ENCODE assay signal across 8 cellular contexts in genomic region chr6:89818977-89819335, GRCh38. TPM values are rescaled to one million over a fixed set of nuclear protein-coding genes. Genes with fewer than 3 reads are reported as not detected.
DNase-seq lines count a peak whose midpoint lies in the region; ATAC-seq, FAIRE-seq and TF ChIP-seq lines count a peak whose summit lies in the region.

No MANE protein-coding gene starts in this region.

- H4K20me1 ChIP-seq in endothelial cell of umbilical vein (replicated peaks; ENCODE audit: control insufficient read depth, extremely low read depth, insufficient read depth, low read length): no peaks in the 10 kb centered on the region

- H2AFZ ChIP-seq in endothelial cell of umbilical vein (ENCODE audit: low read depth, low read length): peak overlapping the region; percentile 86

- peaks cover 34% of the 10 kb centered on the region for H3K4me1 ChIP-seq in CD4-positive, alpha-beta memory T cell (ENCODE audit: insufficient read depth, low read length)
- peaks cover 13% of the 10 kb centered on the region for H3K4me1 ChIP-seq in endothelial cell of umbilical vein (ENCODE audit: control insufficient read depth, extremely low read depth, insufficient read depth, low read length)
- H3K4me1 ChIP-seq in vagina: peaks cover 26% of the 10 kb centered on the region

- no peaks in the 10 kb centered on the region for H3K27me3 Mint-ChIP-seq in CD4-positive, alpha-beta memory T cell

- CTCF ChIA-PET in CD4-positive, alpha-beta memory T cell (lab: Charles Lee; ENCODE audit: partially characterized antibody): interaction anchor here (0.8 to 2.5 kb wide), 7 partner anchors 8 to 574 kb away, joined by 3 to 15 read pairs (median 8); partner anchors contain the start of gene CASP8AP2
- CTCF ChIA-PET in endothelial cell of umbilical vein (lab: Charles Lee): interaction anchor here (2.6 kb wide), 1 partner anchor 10 kb away, joined by 16 read pairs; the partner anchor contains the start of gene CASP8AP2

- peak overlapping the region; percentile 92 to 100 (median 96) for H3K4me3 Mint-ChIP-seq in CD4-positive, alpha-beta memory T cell

- H3K9me3 ChIP-seq in CD4-positive, alpha-beta memory T cell (ENCODE audit: control insufficient read depth in 1 of 2, low read length in 2 of 2): no peaks in the 10 kb centered on the region
- H3K9me3 ChIP-seq in endothelial cell of umbilical vein (replicated peaks; ENCODE audit: control insufficient read depth, insufficient read depth, low read length): no peaks in the 10 kb centered on the region
- H3K9me3 ChIP-seq in vagina: no peaks in the 10 kb centered on the region

- peak overlapping the region; percentile 91 to 100 (median 96) for H3K27ac Mint-ChIP-seq in CD4-positive, alpha-beta memory T cell

- POLR2A ChIA-PET in CD4-positive, alpha-beta memory T cell (lab: Charles Lee; ENCODE audit: partially characterized antibody): interaction anchor here (0.9 to 3.2 kb wide), 14 partner anchors 10 to 738 kb away, joined by 3 to 147 read pairs (median 5); partner anchors contain the start of genes CASP8AP2, LYRM2 and PNRC1
- POLR2A ChIA-PET in endothelial cell of umbilical vein (lab: Charles Lee): interaction anchor here (0.6 to 1.8 kb wide), 2 partner anchors 10 to 64 kb away, joined by 3 to 12 read pairs; partner anchors contain the start of gene CASP8AP2

- no peak for TF ChIP-seq CTCF in endothelial cell of umbilical vein (IDR thresholded peaks at IDR 0.05; ENCODE audit: extremely low read depth in 1 of 2, insufficient read depth in 1 of 2, low read depth in 1 of 2, low read length in 2 of 2)
- no peak for TF ChIP-seq CTCF in vagina (IDR thresholded peaks at IDR 0.05)

- H3K27me3 ChIP-seq in CD4-positive, alpha-beta memory T cell (ENCODE audit: insufficient read depth, low read length): no peaks in the 10 kb centered on the region
- no peaks in the 10 kb centered on the region for H3K27me3 ChIP-seq in endothelial cell of umbilical vein (ENCODE audit: control insufficient read depth in 2 of 2, insufficient read depth in 2 of 2, low read length in 2 of 2)
- H3K27me3 ChIP-seq in vagina: no peaks in the 10 kb centered on the region

- H3K9ac ChIP-seq in endothelial cell of umbilical vein (replicated peaks; ENCODE audit: extremely low read depth, insufficient read depth, low read length): peak overlapping the region; percentile 44

- peaks cover 52% of the 10 kb centered on the region for H3K79me2 ChIP-seq in endothelial cell of umbilical vein (ENCODE audit: control insufficient read depth, insufficient read depth, low read length)

- peaks cover 22 to 50% (median 35%) of the 10 kb centered on the region in 4 donors for H3K4me1 Mint-ChIP-seq in CD4-positive, alpha-beta memory T cell

- DNase-seq in CD4-positive, alpha-beta memory T cell: peak in 1 of 5 donors; percentile 41
- DNase-seq in endothelial cell of umbilical vein (ENCODE audit: low read depth, low spot score) (peak; percentile 60), mucosa of gallbladder (ENCODE audit: low spot score) (peak; percentile 15), vagina (ENCODE audit: extremely low spot score in 2 of 2) (no peak), iPS-NIHi11 (ENCODE audit: low spot score) (no peak)

- no TSS peak for BruUV-seq in endothelial cell of umbilical vein (replicated peaks; lab: Mats Ljungman, UMichigan)

- dilution Hi-C loops in endothelial cell of umbilical vein (cut with MboI; ENCODE audit: extremely low pct_ligation_motif_present, low sequenced_read_pairs): no loop called here

- peak overlapping the region; percentile 77 for H3K4me2 ChIP-seq in endothelial cell of umbilical vein (ENCODE audit: insufficient read depth, low read length)

- intact Hi-C loops in CD4-positive, alpha-beta memory T cell (cut with micrococcal nuclease): loop anchor here (1.0 to 2.0 kb wide), 4 partner anchors 10 to 768 kb away; partner anchors contain the start of genes CASP8AP2, LYRM2 and MAP3K7
- intact Hi-C loops in endothelial cell of umbilical vein (cut with micrococcal nuclease) (loop anchor here (1.0 to 10.0 kb wide), 4 partner anchors 10 to 768 kb away; partner anchors contain the start of genes ANKRD6, CASP8AP2 and MAP3K7), vagina (cut with DNase I) (no loop called here)

- H3K27ac ChIP-seq in CD4-positive, alpha-beta memory T cell (ENCODE audit: low read depth, low read length): peak overlapping the region; percentile 62
- H3K27ac ChIP-seq in endothelial cell of umbilical vein (ENCODE audit: insufficient read depth, low read depth, low read length) (peak overlapping the region; percentile 11), vagina (peak overlapping the region; percentile 71)

- no peaks in the 10 kb centered on the region for H3K36me3 ChIP-seq in CD4-positive, alpha-beta memory T cell (ENCODE audit: insufficient read depth, low read length)
- H3K36me3 ChIP-seq in endothelial cell of umbilical vein (ENCODE audit: control insufficient read depth in 2 of 2, extremely low read depth in 1 of 2, insufficient read depth in 2 of 2, low read length in 2 of 2) (no peaks in the 10 kb centered on the region), vagina (no peaks in the 10 kb centered on the region)

- ATAC-seq in GM19438 (IDR thresholded peaks at IDR 0.05; ENCODE audit: low read depth, unreplicated experiment) (peak; percentile 28), HG03457 (IDR thresholded peaks at IDR 0.05; ENCODE audit: unreplicated experiment) (peak; percentile 26), SK-N-SH treated with all-trans-retinoic acid at 6 μM for 48 hours (peak; percentile 55)

- no peak for TF ChIP-seq POLR2A in endothelial cell of umbilical vein (IDR thresholded peaks at IDR 0.05; ENCODE audit: low read depth, low read length)
- TF ChIP-seq POLR2A in vagina (IDR thresholded peaks at IDR 0.05): no peak

- peak overlapping the region; percentile 97 for H3K4me3 ChIP-seq in CD4-positive, alpha-beta memory T cell (ENCODE audit: low read length in 2 of 2)
- H3K4me3 ChIP-seq in endothelial cell of umbilical vein (replicated peaks in 1 of 3; ENCODE audit: insufficient read depth in 1 of 3, low read depth in 1 of 3, low read length in 3 of 3): peak overlapping the region; percentile 35 to 78 (median 67)
- H3K4me3 ChIP-seq in vagina: peak overlapping the region; percentile 68 to 76

- H3K36me3 Mint-ChIP-seq in CD4-positive, alpha-beta memory T cell: peaks cover 0 to 20% of the 10 kb centered on the region in 2 donors

- H3K9me1 ChIP-seq in endothelial cell of umbilical vein (replicated peaks; ENCODE audit: control insufficient read depth, extremely low read depth, insufficient read depth, low read length): no peaks in the 10 kb centered on the region

- FAIRE-seq in endothelial cell of umbilical vein (lab: Jason Lieb, UNC): peak; percentile 76

- no peaks in the 10 kb centered on the region for H3K9me3 Mint-ChIP-seq in CD4-positive, alpha-beta memory T cell

TF ChIP-seq in SK-N-SH treated with all-trans-retinoic acid at 6 μM for 48 hours, 23 proteins besides CTCF, POLR2A, EP300 and RAD21 (continues in another document):
- TF ChIP-seq CSDC2 (CRISPR knock-in tag; IDR thresholded peaks at IDR 0.05) (no peak), ZNF70 (CRISPR knock-in tag; IDR thresholded peaks at IDR 0.05) (no peak), ARNTL (CRISPR knock-in tag; IDR thresholded peaks at IDR 0.05; ENCODE audit: borderline replicate concordance, low read depth) (no peak)

TF ChIP-seq in endothelial cell of umbilical vein, 7 proteins besides CTCF, POLR2A, EP300 and RAD21:
- TF ChIP-seq POLR2AphosphoS5 (IDR thresholded peaks at IDR 0.05; ENCODE audit: insufficient read depth, low read depth, low read length) (no peak), MYC (IDR thresholded peaks at IDR 0.05; ENCODE audit: low read depth, low read length) (no peak), GATA2 (IDR thresholded peaks at IDR 0.05; ENCODE audit: insufficient read depth, insufficient read length, low read depth, low read length) (no peak), EZH2 (IDR thresholded peaks at IDR 0.05; ENCODE audit: borderline replicate concordance, low read depth, low read length, severe bottlenecking) (no peak), FOS (IDR thresholded peaks at IDR 0.05; ENCODE audit: borderline replicate concordance, insufficient read depth, low read length) (no peak), MAX (IDR thresholded peaks at IDR 0.05; ENCODE audit: insufficient read depth, insufficient read length) (no peak), JUN (IDR thresholded peaks at IDR 0.05; ENCODE audit: borderline replicate concordance, insufficient read depth, insufficient read length, low read depth) (no peak)

RNA-seq across cellular contexts. Expression of gene MDN1, which starts 0.6 kb away (rescaled TPM):
- total RNA-seq in CD4-positive, alpha-beta memory T cell: 10 to 100 TPM; 62.0 to 72.2 TPM
- 10 to 100 TPM in 1 of 2 donors, 1 to 10 TPM in 1; 4.1 to 10.1 TPM for polyA plus RNA-seq in CD4-positive, alpha-beta memory T cell
- total RNA-seq in endothelial cell of umbilical vein: 35.1 and 39.6 TPM in 2 replicates
- polyA plus RNA-seq in endothelial cell of umbilical vein: 7.6 and 9.2 TPM in 2 replicates
- polyA plus RNA-seq in endothelial cell of umbilical vein (2011; cell fraction: cytosol; rRNA removed): 11.7 and 12.1 TPM in 2 replicates
- polyA plus RNA-seq in endothelial cell of umbilical vein (2011; cell fraction: nucleus; rRNA removed): 44.9 and 46.1 TPM in 2 replicates
- 18.5 and 23.1 TPM in 2 replicates for polyA plus RNA-seq in endothelial cell of umbilical vein (2012)
- polyA minus RNA-seq in endothelial cell of umbilical vein: 28.5 and 29.0 TPM in 2 replicates
- 16.4 TPM for polyA minus RNA-seq in endothelial cell of umbilical vein (2011; cell fraction: cytosol; rRNA and poly(A)+ RNA removed)
- 35.4 and 52.7 TPM in 2 replicates for polyA minus RNA-seq in endothelial cell of umbilical vein (2011; cell fraction: nucleus; rRNA and poly(A)+ RNA removed)
- 19.2 TPM for total RNA-seq in mucosa of gallbladder
- total RNA-seq in vagina: 23.8 TPM

RNA-seq across cellular contexts. Expression of gene CASP8AP2, which starts 10.7 kb away (rescaled TPM):
- 10 to 100 TPM; 59.4 to 61.7 TPM for total RNA-seq in CD4-positive, alpha-beta memory T cell
- polyA plus RNA-seq in CD4-positive, alpha-beta memory T cell: 10 to 100 TPM; 33.9 to 60.7 TPM
- total RNA-seq in endothelial cell of umbilical vein: 20.2 and 22.0 TPM in 2 replicates
- 3.4 and 4.7 TPM in 2 replicates for polyA plus RNA-seq in endothelial cell of umbilical vein
- polyA plus RNA-seq in endothelial cell of umbilical vein (2011; cell fraction: cytosol; rRNA removed): 4.5 and 5.0 TPM in 2 replicates
- polyA plus RNA-seq in endothelial cell of umbilical vein (2011; cell fraction: nucleus; rRNA removed): 17.6 and 23.7 TPM in 2 replicates
- polyA plus RNA-seq in endothelial cell of umbilical vein (2012): 8.3 and 10.6 TPM in 2 replicates
- 19.0 and 21.0 TPM in 2 replicates for polyA minus RNA-seq in endothelial cell of umbilical vein
- polyA minus RNA-seq in endothelial cell of umbilical vein (2011; cell fraction: cytosol; rRNA and poly(A)+ RNA removed): 18.6 TPM
- 20.1 and 34.3 TPM in 2 replicates for polyA minus RNA-seq in endothelial cell of umbilical vein (2011; cell fraction: nucleus; rRNA and poly(A)+ RNA removed)
- 16.3 TPM for total RNA-seq in mucosa of gallbladder
- 21.9 TPM for total RNA-seq in vagina

Comparison
In these comparisons a context has a peak if more than half of its experiments do, and no peak if none do; other contexts are left out.
1. DNase-seq: peak in endothelial cell of umbilical vein (single experiment) and mucosa of gallbladder (single experiment); none in vagina (0 of 2) and iPS-NIHi11 (single experiment).
2. H3K27ac ChIP-seq: peak in every context shown above with its lines; median percentile 71 in vagina; 62 in CD4-positive, alpha-beta memory T cell; 11 in endothelial cell of umbilical vein.
3. Peak in every context shown above with its lines, with median percentiles within 50 percentile points of each other: H3K4me3 ChIP-seq and ATAC-seq.